In genomic region chr22:30265851-30266444, GRCh38 we compare ENCODE assay signal across 1 cellular context.
A peak's percentile ranks its signal among the peaks of the same experiment; 100 is the strongest.
TF ChIP-seq lines count a peak whose summit lies in the region.

No MANE protein-coding gene starts in this region.

TF ChIP-seq in HepG2, 621 proteins besides CTCF, POLR2A, EP300 and RAD21 (continued from another document and continues in another):
- no peak for TF ChIP-seq ZNF276 (CRISPR knock-in tag; IDR thresholded peaks at IDR 0.05; ENCODE audit: low read depth)
- no peak for TF ChIP-seq STAT6 (CRISPR knock-in tag; IDR thresholded peaks at IDR 0.05; ENCODE audit: borderline replicate concordance)
- no peak for TF ChIP-seq ZNF839 (CRISPR knock-in tag; IDR thresholded peaks at IDR 0.05; ENCODE audit: borderline replicate concordance)
- 0 out of 2 replicates have a peak, but pooled peaks have one; percentile 7 for TF ChIP-seq FOSL2 (CRISPR knock-in tag; IDR thresholded peaks at IDR 0.05)
- no peak for TF ChIP-seq GATAD2A (CRISPR knock-in tag; IDR thresholded peaks at IDR 0.05)
- no peak for TF ChIP-seq IRF2 (CRISPR knock-in tag; IDR thresholded peaks at IDR 0.05)
- no peak for TF ChIP-seq KDM3A (CRISPR knock-in tag; IDR thresholded peaks at IDR 0.05; ENCODE audit: low read depth)
- no peak for TF ChIP-seq DPF2 (CRISPR knock-in tag; IDR thresholded peaks at IDR 0.05; ENCODE audit: borderline replicate concordance, low read depth)
- TF ChIP-seq CREB1 (IDR thresholded peaks at IDR 0.05) = peak; percentile 91
- TF ChIP-seq CREB1 (CRISPR knock-in tag; IDR thresholded peaks at IDR 0.05) = no peak
- no peak for TF ChIP-seq ARNTL (CRISPR knock-in tag; IDR thresholded peaks at IDR 0.05)
- no peak for TF ChIP-seq ZBTB34 (CRISPR knock-in tag; IDR thresholded peaks at IDR 0.05)
- no peak for TF ChIP-seq SSRP1 (CRISPR knock-in tag; IDR thresholded peaks at IDR 0.05)
- TF ChIP-seq NKX3-1 (CRISPR knock-in tag; IDR thresholded peaks at IDR 0.05) = no peak
- peak; percentile 97 for TF ChIP-seq ATF7 (IDR thresholded peaks at IDR 0.05)
- no peak for TF ChIP-seq ATF7 (CRISPR knock-in tag; IDR thresholded peaks at IDR 0.05)
- TF ChIP-seq ZNF629 (CRISPR knock-in tag; conservative IDR thresholded peaks at IDR 0.05) = no peak
- TF ChIP-seq ZNF883 (CRISPR knock-in tag; IDR thresholded peaks at IDR 0.05; ENCODE audit: not compliant biosample characterization) = no peak
- no peak for TF ChIP-seq HMGA1 (CRISPR knock-in tag; conservative IDR thresholded peaks at IDR 0.05)
- TF ChIP-seq, protein P1, sequence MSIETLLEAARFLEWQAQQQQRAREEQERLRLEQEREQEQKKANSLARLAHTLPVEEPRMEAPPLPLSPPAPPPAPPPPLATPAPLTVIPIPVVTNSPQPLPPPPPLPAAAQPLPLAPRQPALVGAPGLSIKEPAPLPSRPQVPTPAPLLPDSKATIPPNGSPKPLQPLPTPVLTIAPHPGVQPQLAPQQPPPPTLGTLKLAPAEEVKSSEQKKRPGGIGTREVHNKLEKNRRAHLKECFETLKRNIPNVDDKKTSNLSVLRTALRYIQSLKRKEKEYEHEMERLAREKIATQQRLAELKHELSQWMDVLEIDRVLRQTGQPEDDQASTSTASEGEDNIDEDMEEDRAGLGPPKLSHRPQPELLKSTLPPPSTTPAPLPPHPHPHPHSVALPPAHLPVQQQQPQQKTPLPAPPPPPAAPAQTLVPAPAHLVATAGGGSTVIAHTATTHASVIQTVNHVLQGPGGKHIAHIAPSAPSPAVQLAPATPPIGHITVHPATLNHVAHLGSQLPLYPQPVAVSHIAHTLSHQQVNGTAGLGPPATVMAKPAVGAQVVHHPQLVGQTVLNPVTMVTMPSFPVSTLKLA (IDR thresholded peaks at IDR 0.05) = no peak
- no peak for TF ChIP-seq ZNF17 (CRISPR knock-in tag; IDR thresholded peaks at IDR 0.05)
- TF ChIP-seq ZNF234 (CRISPR knock-in tag; conservative IDR thresholded peaks at IDR 0.05) = no peak
- no peak for TF ChIP-seq SMAD9 (CRISPR knock-in tag; IDR thresholded peaks at IDR 0.05)
- no peak for TF ChIP-seq FOXJ3 (CRISPR knock-in tag; IDR thresholded peaks at IDR 0.05; ENCODE audit: borderline replicate concordance)
- no peak for TF ChIP-seq MEIS1 (CRISPR knock-in tag; IDR thresholded peaks at IDR 0.05; ENCODE audit: borderline replicate concordance)
- no peak for TF ChIP-seq ZNF749 (CRISPR knock-in tag; IDR thresholded peaks at IDR 0.05; ENCODE audit: borderline replicate concordance)
- TF ChIP-seq ZNF296 (CRISPR knock-in tag; conservative IDR thresholded peaks at IDR 0.05) = no peak
- TF ChIP-seq YEATS4 (CRISPR knock-in tag; IDR thresholded peaks at IDR 0.05; ENCODE audit: borderline replicate concordance) = no peak
- TF ChIP-seq ZBTB40 (IDR thresholded peaks at IDR 0.05) = no peak
- no peak for TF ChIP-seq ZBTB40 (CRISPR knock-in tag; IDR thresholded peaks at IDR 0.05)
- TF ChIP-seq ZNF605 (CRISPR knock-in tag; IDR thresholded peaks at IDR 0.05) = no peak
- TF ChIP-seq SNRNP70 (IDR thresholded peaks at IDR 0.05; ENCODE audit: low read depth, low read length) = no peak
- no peak for TF ChIP-seq ZNF232 (CRISPR knock-in tag; IDR thresholded peaks at IDR 0.05; ENCODE audit: borderline replicate concordance)
- no peak for TF ChIP-seq ZNF280D (CRISPR knock-in tag; IDR thresholded peaks at IDR 0.05)
- no peak for TF ChIP-seq CSRNP2 (CRISPR knock-in tag; conservative IDR thresholded peaks at IDR 0.05; ENCODE audit: low read depth)
- no peak for TF ChIP-seq ZNF644 (CRISPR knock-in tag; IDR thresholded peaks at IDR 0.05; ENCODE audit: low read depth)
- TF ChIP-seq, protein P2, sequence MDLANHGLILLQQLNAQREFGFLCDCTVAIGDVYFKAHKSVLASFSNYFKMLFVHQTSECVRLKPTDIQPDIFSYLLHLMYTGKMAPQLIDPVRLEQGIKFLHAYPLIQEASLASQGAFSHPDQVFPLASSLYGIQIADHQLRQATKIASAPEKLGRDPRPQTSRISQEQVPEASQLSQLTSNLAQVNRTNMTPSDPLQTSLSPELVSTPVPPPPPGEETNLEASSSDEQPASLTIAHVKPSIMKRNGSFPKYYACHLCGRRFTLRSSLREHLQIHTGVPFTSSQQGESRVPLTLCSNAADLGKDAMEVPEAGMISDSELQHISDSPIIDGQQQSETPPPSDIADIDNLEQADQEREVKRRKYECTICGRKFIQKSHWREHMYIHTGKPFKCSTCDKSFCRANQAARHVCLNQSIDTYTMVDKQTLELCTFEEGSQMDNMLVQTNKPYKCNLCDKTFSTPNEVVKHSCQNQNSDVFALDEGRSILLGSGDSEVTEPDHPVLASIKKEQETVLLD (CRISPR knock-in tag; IDR thresholded peaks at IDR 0.05; ENCODE audit: low read depth) = no peak
- no peak for TF ChIP-seq GFI1 (CRISPR knock-in tag; IDR thresholded peaks at IDR 0.05; ENCODE audit: borderline replicate concordance)
- no peak for TF ChIP-seq MTF1 (CRISPR knock-in tag; IDR thresholded peaks at IDR 0.05)
